In the genomic region with DNA sequence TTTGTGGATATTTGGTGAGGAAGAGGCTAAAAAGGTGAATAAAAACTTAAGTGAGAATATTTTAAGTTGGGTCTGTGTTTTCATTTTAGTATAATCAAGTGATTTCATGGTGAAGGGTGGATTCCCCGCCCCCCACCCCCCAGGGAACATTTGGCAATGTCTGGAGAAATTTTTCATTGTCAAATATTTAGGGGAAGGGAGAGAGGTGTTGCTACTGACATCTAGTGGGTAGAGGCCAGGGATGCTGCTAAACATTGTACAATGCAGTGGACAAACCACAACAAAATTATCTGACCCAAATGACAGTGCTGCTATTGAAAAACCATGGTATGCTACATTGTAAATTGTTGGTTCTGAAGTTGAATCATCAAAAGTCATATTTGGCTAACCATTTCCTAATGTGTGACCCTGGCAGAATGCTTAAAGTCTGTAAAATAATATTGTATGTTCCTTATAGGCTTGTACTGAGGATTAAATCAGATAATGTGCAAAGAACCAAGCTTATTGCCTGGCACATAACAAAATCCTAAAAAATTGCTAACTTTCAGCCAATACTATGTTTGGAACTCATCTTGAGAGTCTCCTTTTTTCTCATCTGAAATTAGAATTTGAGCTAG, we compare ENCODE assay signal across 1 cellular context.
TF ChIP-seq lines count a peak whose summit lies in the region.

No MANE protein-coding gene starts in this region.

TF ChIP-seq in HEK293, 187 proteins besides CTCF, POLR2A, EP300 and RAD21 (continued from another document and continues in another):
- TF ChIP-seq KLF17 (tag by site-specific recombination; IDR thresholded peaks at IDR 0.05) (no peak), ZNF169 (tag by site-specific recombination; IDR thresholded peaks at IDR 0.05) (no peak), ZNF514 (tag by site-specific recombination; IDR thresholded peaks at IDR 0.05) (no peak), ZNF843 (tag by site-specific recombination; IDR thresholded peaks at IDR 0.05) (no peak), ZNF654 (tag by site-specific recombination; IDR thresholded peaks at IDR 0.05; ENCODE audit: low read depth) (peak; percentile 52), ZBTB6 (tag by site-specific recombination; IDR thresholded peaks at IDR 0.05) (no peak), ZIC2 (tag by site-specific recombination; IDR thresholded peaks at IDR 0.05) (no peak), ZNF580 (tag by site-specific recombination; IDR thresholded peaks at IDR 0.05) (no peak), KLF10 (tag by site-specific recombination; IDR thresholded peaks at IDR 0.05) (0 out of 2 replicates have a peak, but pooled peaks have one; percentile 44), HIC1 (tag by site-specific recombination; IDR thresholded peaks at IDR 0.05) (no peak), SP7 (tag by site-specific recombination; IDR thresholded peaks at IDR 0.05) (no peak), ZBTB48 (tag by site-specific recombination; IDR thresholded peaks at IDR 0.05) (peak; percentile 50; the same call in 1 of the 2 replicates), ZNF624 (tag by site-specific recombination; IDR thresholded peaks at IDR 0.05) (no peak), GLIS1 (tag by site-specific recombination; IDR thresholded peaks at IDR 0.05) (peak; percentile 66), ZNF600 (tag by site-specific recombination; IDR thresholded peaks at IDR 0.05) (no peak), PRDM1 (tag by site-specific recombination; IDR thresholded peaks at IDR 0.05) (no peak), ZNF549 (tag by site-specific recombination; IDR thresholded peaks at IDR 0.05) (no peak), PRDM6 (tag by site-specific recombination; IDR thresholded peaks at IDR 0.05) (peak; percentile 40; the same call in 1 of the 2 replicates), ZFP3 (tag by site-specific recombination; IDR thresholded peaks at IDR 0.05; ENCODE audit: low read depth) (no peak), ZNF510 (tag by site-specific recombination; IDR thresholded peaks at IDR 0.05; ENCODE audit: insufficient replicate concordance) (no peak), ZNF335 (tag by site-specific recombination; conservative IDR thresholded peaks at IDR 0.05) (no peak), ZBTB11 (tag by site-specific recombination; conservative IDR thresholded peaks at IDR 0.05; ENCODE audit: low read depth) (no peak), INSM2 (tag by site-specific recombination; IDR thresholded peaks at IDR 0.05) (no peak), ZNF664 (tag by site-specific recombination; IDR thresholded peaks at IDR 0.05) (no peak), ZNF157 (tag by site-specific recombination; IDR thresholded peaks at IDR 0.05) (no peak), ZNF112 (tag by site-specific recombination; IDR thresholded peaks at IDR 0.05) (no peak), ZNF426 (tag by site-specific recombination; IDR thresholded peaks at IDR 0.05) (no peak), KLF8 (tag by site-specific recombination; IDR thresholded peaks at IDR 0.05) (no peak), ZFP69B (tag by site-specific recombination; IDR thresholded peaks at IDR 0.05) (no peak), ZNF221 (tag by site-specific recombination; IDR thresholded peaks at IDR 0.05; ENCODE audit: borderline replicate concordance) (no peak), ZNF140 (tag by site-specific recombination; IDR thresholded peaks at IDR 0.05) (no peak), ZFHX2 (tag by site-specific recombination; conservative IDR thresholded peaks at IDR 0.05) (no peak), KLF16 (tag by site-specific recombination; IDR thresholded peaks at IDR 0.05) (no peak), ZBTB1 (tag by site-specific recombination; IDR thresholded peaks at IDR 0.05) (no peak), KLF9 (tag by site-specific recombination; IDR thresholded peaks at IDR 0.05; ENCODE audit: low read depth) (no peak), ZNF148 (tag by site-specific recombination; IDR thresholded peaks at IDR 0.05; ENCODE audit: borderline replicate concordance) (no peak), ZNF239 (tag by site-specific recombination; IDR thresholded peaks at IDR 0.05) (no peak), ZNF623 (tag by site-specific recombination; IDR thresholded peaks at IDR 0.05) (no peak)
- TF ChIP-seq, protein P1, sequence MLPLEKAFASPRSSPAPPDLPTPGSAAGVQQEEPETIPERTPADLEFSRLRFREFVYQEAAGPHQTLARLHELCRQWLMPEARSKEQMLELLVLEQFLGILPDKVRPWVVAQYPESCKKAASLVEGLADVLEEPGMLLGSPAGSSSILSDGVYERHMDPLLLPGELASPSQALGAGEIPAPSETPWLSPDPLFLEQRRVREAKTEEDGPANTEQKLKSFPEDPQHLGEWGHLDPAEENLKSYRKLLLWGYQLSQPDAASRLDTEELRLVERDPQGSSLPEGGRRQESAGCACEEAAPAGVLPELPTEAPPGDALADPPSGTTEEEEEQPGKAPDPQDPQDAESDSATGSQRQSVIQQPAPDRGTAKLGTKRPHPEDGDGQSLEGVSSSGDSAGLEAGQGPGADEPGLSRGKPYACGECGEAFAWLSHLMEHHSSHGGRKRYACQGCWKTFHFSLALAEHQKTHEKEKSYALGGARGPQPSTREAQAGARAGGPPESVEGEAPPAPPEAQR (tag by site-specific recombination; IDR thresholded peaks at IDR 0.05): no peak
- TF ChIP-seq, protein P2, sequence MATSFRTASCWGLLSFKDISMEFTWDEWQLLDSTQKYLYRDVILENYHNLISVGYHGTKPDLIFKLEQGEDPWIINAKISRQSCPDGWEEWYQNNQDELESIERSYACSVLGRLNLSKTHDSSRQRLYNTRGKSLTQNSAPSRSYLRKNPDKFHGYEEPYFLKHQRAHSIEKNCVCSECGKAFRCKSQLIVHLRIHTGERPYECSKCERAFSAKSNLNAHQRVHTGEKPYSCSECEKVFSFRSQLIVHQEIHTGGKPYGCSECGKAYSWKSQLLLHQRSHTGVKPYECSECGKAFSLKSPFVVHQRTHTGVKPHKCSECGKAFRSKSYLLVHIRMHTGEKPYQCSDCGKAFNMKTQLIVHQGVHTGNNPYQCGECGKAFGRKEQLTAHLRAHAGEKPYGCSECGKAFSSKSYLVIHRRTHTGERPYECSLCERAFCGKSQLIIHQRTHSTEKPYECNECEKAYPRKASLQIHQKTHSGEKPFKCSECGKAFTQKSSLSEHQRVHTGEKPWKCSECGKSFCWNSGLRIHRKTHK (tag by site-specific recombination; IDR thresholded peaks at IDR 0.05): no peak
